Comparison of ENCODE assay signal across 1 cellular context in the genomic region with DNA sequence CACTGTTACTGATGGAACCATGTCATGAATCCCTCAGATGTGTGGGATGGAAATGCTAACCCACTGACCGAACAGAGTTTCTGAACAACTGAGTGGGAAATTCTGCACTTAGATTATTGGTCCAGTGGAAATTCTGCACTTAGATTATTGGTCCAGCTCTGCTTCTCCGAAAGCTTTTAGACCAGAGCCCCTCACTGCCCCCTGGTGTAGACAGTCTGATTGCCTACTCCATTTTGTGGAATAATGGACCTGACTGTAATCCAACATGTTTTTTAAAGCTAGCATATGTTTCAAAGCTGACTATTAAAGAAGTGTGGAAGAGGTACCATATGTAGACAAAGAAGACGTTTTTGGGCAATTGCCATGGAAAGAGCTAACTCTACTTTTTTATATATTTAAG.
TF ChIP-seq lines count a peak whose summit lies in the region.

No MANE protein-coding gene starts in this region.

TF ChIP-seq in H1, 55 proteins besides CTCF, POLR2A, EP300 and RAD21:
- TF ChIP-seq TEAD4 (IDR thresholded peaks at IDR 0.05; ENCODE audit: low read depth, low read length) (no peak), CREB1 (IDR thresholded peaks at IDR 0.05) (no peak), MAFK (IDR thresholded peaks at IDR 0.05; ENCODE audit: low read depth, low read length) (no peak), TCF12 (IDR thresholded peaks at IDR 0.05; ENCODE audit: low read depth, low read length) (no peak), FOSL1 (IDR thresholded peaks at IDR 0.05; ENCODE audit: insufficient read depth, low read depth, low read length) (no peak), CHD2 (IDR thresholded peaks at IDR 0.05; ENCODE audit: low read length) (no peak), NANOG (IDR thresholded peaks at IDR 0.05; ENCODE audit: insufficient read depth, low read depth, low read length, poor library complexity, severe bottlenecking) (no peak), USF2 (IDR thresholded peaks at IDR 0.05; ENCODE audit: low read length) (no peak), SP4 (IDR thresholded peaks at IDR 0.05; ENCODE audit: low read length) (no peak), BCL11A (IDR thresholded peaks at IDR 0.05; ENCODE audit: low read depth in 2 of 2, low read length in 2 of 2) (no peak), SP2 (IDR thresholded peaks at IDR 0.05; ENCODE audit: low read length) (no peak), ASH2L (IDR thresholded peaks at IDR 0.05; ENCODE audit: low read length) (no peak), HDAC6 (IDR thresholded peaks at IDR 0.05; ENCODE audit: low read depth, low read length) (no peak), CBX8 (IDR thresholded peaks at IDR 0.05; ENCODE audit: borderline replicate concordance, low read depth, low read length) (no peak)
- TF ChIP-seq, protein P1, sequence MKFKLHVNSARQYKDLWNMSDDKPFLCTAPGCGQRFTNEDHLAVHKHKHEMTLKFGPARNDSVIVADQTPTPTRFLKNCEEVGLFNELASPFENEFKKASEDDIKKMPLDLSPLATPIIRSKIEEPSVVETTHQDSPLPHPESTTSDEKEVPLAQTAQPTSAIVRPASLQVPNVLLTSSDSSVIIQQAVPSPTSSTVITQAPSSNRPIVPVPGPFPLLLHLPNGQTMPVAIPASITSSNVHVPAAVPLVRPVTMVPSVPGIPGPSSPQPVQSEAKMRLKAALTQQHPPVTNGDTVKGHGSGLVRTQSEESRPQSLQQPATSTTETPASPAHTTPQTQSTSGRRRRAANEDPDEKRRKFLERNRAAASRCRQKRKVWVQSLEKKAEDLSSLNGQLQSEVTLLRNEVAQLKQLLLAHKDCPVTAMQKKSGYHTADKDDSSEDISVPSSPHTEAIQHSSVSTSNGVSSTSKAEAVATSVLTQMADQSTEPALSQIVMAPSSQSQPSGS (IDR thresholded peaks at IDR 0.05; ENCODE audit: low read length) = no peak
